Comparison of ENCODE assay signal across 9 cellular contexts in genomic region chr17:7015587-7016020, GRCh38. TPM values are rescaled to one million over a fixed set of nuclear protein-coding genes. Genes with fewer than 3 reads are reported as not detected.
DNase-seq lines count a peak whose midpoint lies in the region; ATAC-seq, FAIRE-seq and TF ChIP-seq lines count a peak whose summit lies in the region.
"Had no signal": no experiment of that assay in that cellular context is flagged by ENCODE, and none has a peak within 500 bp of the region (broad histone marks: within the 10 kb centered on the region; RNA-seq: fewer than 3 reads in every experiment).

No MANE protein-coding gene starts in this region.

- DNase-seq in GM06990 (ENCODE audit: extremely low read depth, insufficient read length) (no peak), epithelial cell of proximal tubule (ENCODE audit: low read depth) (no peak), psoas muscle (no peak), frontal cortex (ENCODE audit: low spot score in 2 of 2) (no peak), DMS114 treated with DMSO at 0.1 percent for 48 hours (lab: John Stamatoyannopoulos, UW; ENCODE audit: unreplicated experiment) (no peak)
- no peak for DNase-seq in NK-92 treated with Interleukin-12 subunit alpha and Interleukin-12 subunit beta, amount 100 ng/mL, for 24 hours (lab: John Stamatoyannopoulos, UW)

- WGBS in psoas muscle, 3 donors = 32 to 45% (median 33%) methylated on average over 14 to 16 of the region's 16 CpGs

- H3K27me3 ChIP-seq in GM06990 (replicated peaks; ENCODE audit: control insufficient read depth, insufficient read depth, low read length) = no peaks in the 10 kb centered on the region
- H3K27me3 ChIP-seq in psoas muscle (ENCODE audit: insufficient read depth in 3 of 3, low read length in 2 of 3) = no peaks in the 10 kb centered on the region

- H3K9me3 Mint-ChIP-seq in T-helper 1 cell treated with Interleukin-12 subunit alpha and Interleukin-12 subunit beta and Interleukin-4 antibody, amounts not matched to agents 30 μg/mL and 1 μg/mL, for 36 hours = no peaks in the 10 kb centered on the region

- no peak for TF ChIP-seq CTCF in GM06990 (IDR thresholded peaks at IDR 0.05; ENCODE audit: insufficient read depth, low read length, poor library complexity, severe bottlenecking)
- TF ChIP-seq CTCF in epithelial cell of proximal tubule (conservative IDR thresholded peaks at IDR 0.05; ENCODE audit: low read depth, low read length) = no peak
- TF ChIP-seq CTCF in psoas muscle (IDR thresholded peaks at IDR 0.05) = no peak

- H3K4me3 ChIP-seq in GM06990 (replicated peaks; ENCODE audit: low read depth, low read length) (peak overlapping the region; percentile 95), epithelial cell of proximal tubule (ENCODE audit: low read depth, low read length) (peak overlapping the region; percentile 95), psoas muscle (peak overlapping the region; percentile 82)

- ATAC-seq in psoas muscle (no peak), HG02938 (IDR thresholded peaks at IDR 0.05; ENCODE audit: unreplicated experiment) (no peak)

- H3K36me3 Mint-ChIP-seq in T-helper 1 cell treated with Interleukin-12 subunit alpha and Interleukin-12 subunit beta and Interleukin-4 antibody, amounts not matched to agents 30 μg/mL and 1 μg/mL, for 36 hours (ENCODE audit: low read depth) = peaks cover 35% of the 10 kb centered on the region

- intact Hi-C loops in psoas muscle (cut with DNase I) = no loop called here

- H3K27ac ChIP-seq in psoas muscle = peak overlapping the region; percentile 98

- FAIRE-seq in frontal cortex (lab: Jason Lieb, UNC) = no peak

- no peaks in the 10 kb centered on the region for H3K9me3 ChIP-seq in psoas muscle

- H3K27ac Mint-ChIP-seq in T-helper 1 cell treated with Interleukin-12 subunit alpha and Interleukin-12 subunit beta and Interleukin-4 antibody, amounts not matched to agents 30 μg/mL and 1 μg/mL, for 36 hours = peak overlapping the region; percentile 90

- peaks cover 6% of the 10 kb centered on the region for H3K36me3 ChIP-seq in GM06990 (ENCODE audit: control insufficient read depth, insufficient read depth, low read length)
- peaks cover 0 to 12% of the 10 kb centered on the region in 2 donors for H3K36me3 ChIP-seq in psoas muscle (ENCODE audit: insufficient read depth in 1 of 2, low read depth in 1 of 2)

- H3K4me1 Mint-ChIP-seq in T-helper 1 cell treated with Interleukin-12 subunit alpha and Interleukin-12 subunit beta and Interleukin-4 antibody, amounts not matched to agents 30 μg/mL and 1 μg/mL, for 36 hours (ENCODE audit: low read depth) = peaks cover 57% of the 10 kb centered on the region

- peaks cover 33% of the 10 kb centered on the region for H3K4me1 ChIP-seq in psoas muscle

- peak overlapping the region; percentile 76 for H3K4me3 Mint-ChIP-seq in T-helper 1 cell treated with Interleukin-12 subunit alpha and Interleukin-12 subunit beta and Interleukin-4 antibody, amounts not matched to agents 30 μg/mL and 1 μg/mL, for 36 hours

- H3K27me3 Mint-ChIP-seq in T-helper 1 cell treated with Interleukin-12 subunit alpha and Interleukin-12 subunit beta and Interleukin-4 antibody, amounts not matched to agents 30 μg/mL and 1 μg/mL, for 36 hours (ENCODE audit: low read depth) = no peaks in the 10 kb centered on the region

RNA-seq across cellular contexts. Expression of gene RNASEK, which starts 3.2 kb away (rescaled TPM):
- total RNA-seq in epithelial cell of proximal tubule (180 and 275 TPM in 2 replicates), psoas muscle (100 to 1,000 TPM; 113 to 148 (median 139) TPM), frontal cortex (13.5 TPM)
- 100 to 1,000 TPM; 233 to 321 (median 236) TPM for polyA plus RNA-seq in psoas muscle

RNA-seq across cellular contexts. Expression of gene BCL6B, which starts 7.2 kb away (rescaled TPM):
- total RNA-seq in epithelial cell of proximal tubule (under 0.01 TPM in 1 of 2 replicates, not detected in the other), psoas muscle (10 to 100 TPM in 2 of 4 donors, 1 to 10 TPM in 2; 6.1 to 11.9 (median 10.1) TPM), frontal cortex (2.0 TPM)
- polyA plus RNA-seq in psoas muscle = 1 to 10 TPM; 2.0 to 4.4 (median 4.3) TPM
- total RNA-seq: RPMI7951 had no signal

RNA-seq across cellular contexts. Expression of gene ALOX12, which starts 19.8 kb away (rescaled TPM):
- total RNA-seq in epithelial cell of proximal tubule (0.98 and 1.0 TPM in 2 replicates), psoas muscle (not detected), frontal cortex (under 0.01 TPM)
- under 1 TPM in 1 of 3 donors, not detected in 2; 0.03 TPM for polyA plus RNA-seq in psoas muscle
- total RNA-seq: RPMI7951 had no signal

RNA-seq across cellular contexts. Expression of gene SLC16A13, which starts 20.2 kb away (rescaled TPM):
- total RNA-seq in epithelial cell of proximal tubule = 3.1 and 4.1 TPM in 2 replicates
- 1 to 10 TPM in 1 of 4 donors, under 1 TPM in 3; 0.57 to 1.5 (median 0.72) TPM for total RNA-seq in psoas muscle
- under 1 TPM; 0.17 to 0.40 (median 0.40) TPM for polyA plus RNA-seq in psoas muscle
- 0.82 TPM for total RNA-seq in frontal cortex

RNA-seq across cellular contexts. Expression of gene SLC16A11, which starts 28.3 kb away (rescaled TPM):
- not detected in 2 replicates for total RNA-seq in epithelial cell of proximal tubule
- under 1 TPM in 2 of 4 donors, not detected in 2; 0.36 to 0.42 TPM for total RNA-seq in psoas muscle
- polyA plus RNA-seq in psoas muscle = 1 to 10 TPM in 1 of 3 donors, under 1 TPM in 2; 0.34 to 1.2 (median 0.77) TPM
- not detected for total RNA-seq in frontal cortex
- total RNA-seq: RPMI7951 had no signal
